ENCODE assay signal across 1 cellular context in the genomic region with DNA sequence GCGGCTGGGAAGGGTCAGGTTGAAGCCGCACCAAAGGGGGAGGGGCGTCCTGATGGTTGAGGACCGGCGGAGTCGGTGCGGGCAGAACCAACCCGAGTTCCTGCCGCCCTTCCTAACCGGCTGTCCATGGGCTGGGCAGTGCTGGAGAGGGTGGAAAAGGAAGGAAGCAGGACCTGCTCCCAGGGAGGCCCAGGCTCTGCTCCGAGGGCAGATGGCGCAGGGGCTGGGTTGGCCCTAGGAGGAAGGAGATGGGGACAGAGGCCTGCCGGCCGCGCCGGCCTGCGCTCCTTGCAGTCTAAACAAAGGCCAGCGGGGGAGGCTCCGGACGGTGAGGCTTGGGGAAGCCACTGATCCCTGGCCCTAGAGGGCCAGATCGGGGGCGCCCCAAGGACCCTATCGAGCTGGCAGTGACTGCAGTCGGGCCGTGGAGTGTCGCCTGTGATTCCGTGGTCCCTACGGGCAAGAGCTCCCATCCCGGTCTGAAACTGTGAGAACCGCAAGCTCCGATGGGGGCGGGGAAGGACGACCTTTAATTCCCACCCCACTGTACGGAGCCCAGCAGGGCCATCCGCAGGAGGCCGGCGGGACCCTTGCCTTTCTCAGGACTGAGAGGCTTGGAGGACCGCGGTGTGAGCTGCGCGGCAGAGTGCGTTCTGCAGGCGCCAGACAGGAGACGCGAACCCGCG.
A peak's percentile ranks its signal among the peaks of the same experiment; 100 is the strongest.
TF ChIP-seq lines count a peak whose summit lies in the region.

No MANE protein-coding gene starts in this region.

TF ChIP-seq in H1, 55 proteins besides CTCF, POLR2A, EP300 and RAD21:
- TF ChIP-seq SUZ12 (IDR thresholded peaks at IDR 0.05; ENCODE audit: low read length) (peak; percentile 89), RNF2 (IDR thresholded peaks at IDR 0.05; ENCODE audit: borderline replicate concordance, low read depth, low read length, missing control alignments, poor library complexity, severe bottlenecking) (peak; percentile 67), EZH2 (IDR thresholded peaks at IDR 0.05; ENCODE audit: low read depth, low read length, severe bottlenecking) (peak; percentile 85), EGR1 (IDR thresholded peaks at IDR 0.05; ENCODE audit: borderline replicate concordance, low read depth, low read length) (no peak), BACH1 (IDR thresholded peaks at IDR 0.05; ENCODE audit: low read length) (no peak)
- TF ChIP-seq, protein P1, sequence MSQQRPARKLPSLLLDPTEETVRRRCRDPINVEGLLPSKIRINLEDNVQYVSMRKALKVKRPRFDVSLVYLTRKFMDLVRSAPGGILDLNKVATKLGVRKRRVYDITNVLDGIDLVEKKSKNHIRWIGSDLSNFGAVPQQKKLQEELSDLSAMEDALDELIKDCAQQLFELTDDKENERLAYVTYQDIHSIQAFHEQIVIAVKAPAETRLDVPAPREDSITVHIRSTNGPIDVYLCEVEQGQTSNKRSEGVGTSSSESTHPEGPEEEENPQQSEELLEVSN (IDR thresholded peaks at IDR 0.05), result 0 out of 2 replicates have a peak, but pooled peaks have one; percentile 39
